1 cellular context compared by ENCODE assay signal in genomic region chr13:113833111-113833830, GRCh38.
TF ChIP-seq lines count a peak whose summit lies in the region.

No MANE protein-coding gene starts in this region.

TF ChIP-seq in K562, 482 proteins besides CTCF, POLR2A, EP300 and RAD21:
- TF ChIP-seq DEAF1 (CRISPR knock-in tag; IDR thresholded peaks at IDR 0.05), result no peak
- 0 out of 2 replicates have a peak, but pooled peaks have one; percentile 20 for TF ChIP-seq POLR2G (IDR thresholded peaks at IDR 0.05; ENCODE audit: low read depth, low read length)
